19 cellular contexts compared by ENCODE assay signal in the genomic region with DNA sequence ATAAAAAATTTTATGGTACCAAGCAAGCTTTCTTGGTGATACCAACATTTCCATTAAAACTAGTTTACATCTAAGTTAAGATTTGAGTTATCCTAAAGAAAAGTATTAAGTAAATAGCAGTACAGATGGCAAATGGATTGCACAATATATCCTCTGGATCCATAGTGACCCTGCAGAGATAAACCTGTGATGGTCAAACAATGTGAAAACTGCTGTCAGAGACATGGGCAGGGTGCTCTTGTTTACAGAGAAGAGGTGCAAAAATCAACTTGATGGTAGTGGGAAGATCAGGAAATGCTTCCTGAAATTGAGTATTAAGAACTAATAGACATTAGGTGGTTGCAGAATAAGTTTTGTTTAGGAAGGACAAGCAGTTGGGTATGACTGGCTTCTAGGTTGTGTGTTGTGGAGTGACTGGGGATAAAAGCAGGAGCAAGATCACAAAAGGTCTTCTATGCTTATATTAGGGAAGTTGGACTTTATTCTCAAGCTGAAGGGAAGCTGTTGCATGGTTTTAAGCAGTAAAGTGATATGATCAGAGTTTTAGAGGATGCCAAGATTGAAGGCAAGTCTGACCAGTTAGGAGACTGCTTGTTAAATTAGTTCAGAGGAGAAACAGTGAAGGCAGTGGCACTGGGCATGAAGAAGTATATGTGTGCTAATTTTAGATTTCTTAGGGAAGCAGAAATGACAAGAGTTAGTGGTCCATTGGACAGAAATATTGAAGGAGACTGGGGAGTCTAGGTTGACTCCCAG. TPM values are rescaled to one million over a fixed set of nuclear protein-coding genes. Genes with fewer than 3 reads are reported as not detected.
A peak's percentile ranks its signal among the peaks of the same experiment; 100 is the strongest.
DNase-seq lines count a peak whose midpoint lies in the region; ATAC-seq and TF ChIP-seq lines count a peak whose summit lies in the region.
"Had no signal": no experiment of that assay in that cellular context is flagged by ENCODE, and none has a peak within 500 bp of the region (broad histone marks: within the 10 kb centered on the region; RNA-seq: fewer than 3 reads in every experiment).

No MANE protein-coding gene starts in this region.

- H3K36me3 ChIP-seq in mucosa of descending colon (ENCODE audit: low read depth): no peaks in the 10 kb centered on the region
- H3K36me3 ChIP-seq: esophagus muscularis mucosa, lower lobe of right lung, thyroid gland had no signal

- ATAC-seq in mucosa of descending colon (peak; percentile 35), GM18511 (IDR thresholded peaks at IDR 0.05; ENCODE audit: unreplicated experiment) (no peak)
- ATAC-seq: body of pancreas, GM12878, lower lobe of right lung had no signal

- no peak overlapping the region for H3K4me3 ChIP-seq in mucosa of descending colon
- H3K4me3 ChIP-seq: body of pancreas, esophagus muscularis mucosa, GM12878, lower lobe of right lung, thyroid gland had no signal

- TF ChIP-seq CTCF in VCaP (conservative IDR thresholded peaks at IDR 0.05) (no peak), mucosa of descending colon (IDR thresholded peaks at IDR 0.05) (no peak)

- no peaks in the 10 kb centered on the region for H3K4me1 ChIP-seq in mucosa of descending colon (ENCODE audit: low read depth)

- intact Hi-C loops in mucosa of descending colon (cut with DNase I, micrococcal nuclease): no loop called here

- no peaks in the 10 kb centered on the region for H3K9me3 ChIP-seq in mucosa of descending colon
- H3K9me3 ChIP-seq: body of pancreas, lower lobe of right lung, thyroid gland had no signal

- H3K27ac ChIP-seq in VCaP: peak overlapping the region; percentile 76
- H3K27ac ChIP-seq: body of pancreas, esophagus muscularis mucosa, lower lobe of right lung, thyroid gland had no signal

- DNase-seq in CD1c-positive myeloid dendritic cell (ENCODE audit: extremely low spot score) (peak; percentile 33), Kasumi-1 (lab: John Stamatoyannopoulos, UW) (peak; percentile 9 to 43), mucosa of descending colon (no peak), DMS114 treated with DMSO at 0.1 percent for 48 hours (lab: John Stamatoyannopoulos, UW; ENCODE audit: unreplicated experiment) (no peak), NCI-H774 (lab: John Stamatoyannopoulos, UW) (no peak), D341Med (ENCODE audit: low spot score) (no peak)
- DNase-seq: activated CD4-positive, alpha-beta T cell treated with anti-CD3 and anti-CD28 coated beads, Interleukin-2, amount 50 U/mL, for 1 hour; body of pancreas; DMS79; effector CD8-positive, alpha-beta T cell; hypothalamus; lower lobe of right lung; NCI-H1436 treated with DMSO at 0.1 percent for 48 hours; stimulated activated CD4-positive, alpha-beta T cell treated with anti-CD3 and anti-CD28 coated beads, Interleukin-2, amount 100 ng/mL, for 48 hours; thyroid gland had no signal

RNA-seq across cellular contexts. Expression of a gene that starts 10.0 kb away (rescaled TPM):
- total RNA-seq in mucosa of descending colon: 100 to 1,000 TPM in 1 of 3 donors, 10 to 100 TPM in 2; 67.2 to 126 (median 98.1) TPM

RNA-seq across cellular contexts. Expression of a gene that starts 10.2 kb away (rescaled TPM):
- total RNA-seq in mucosa of descending colon: 10 to 100 TPM; 15.2 to 20.2 (median 19.7) TPM

Comparison
In these comparisons a context has a peak if more than half of its experiments do, and no peak if none do; other contexts are left out.
1. DNase-seq: peak in CD1c-positive myeloid dendritic cell (single experiment) and Kasumi-1 (2 of 2); none in mucosa of descending colon (0 of 3), DMS114 treated with DMSO at 0.1 percent for 48 hours (single experiment), NCI-H774 (single experiment) and D341Med (single experiment).